ENCODE assay signal across 9 cellular contexts in the genomic region with DNA sequence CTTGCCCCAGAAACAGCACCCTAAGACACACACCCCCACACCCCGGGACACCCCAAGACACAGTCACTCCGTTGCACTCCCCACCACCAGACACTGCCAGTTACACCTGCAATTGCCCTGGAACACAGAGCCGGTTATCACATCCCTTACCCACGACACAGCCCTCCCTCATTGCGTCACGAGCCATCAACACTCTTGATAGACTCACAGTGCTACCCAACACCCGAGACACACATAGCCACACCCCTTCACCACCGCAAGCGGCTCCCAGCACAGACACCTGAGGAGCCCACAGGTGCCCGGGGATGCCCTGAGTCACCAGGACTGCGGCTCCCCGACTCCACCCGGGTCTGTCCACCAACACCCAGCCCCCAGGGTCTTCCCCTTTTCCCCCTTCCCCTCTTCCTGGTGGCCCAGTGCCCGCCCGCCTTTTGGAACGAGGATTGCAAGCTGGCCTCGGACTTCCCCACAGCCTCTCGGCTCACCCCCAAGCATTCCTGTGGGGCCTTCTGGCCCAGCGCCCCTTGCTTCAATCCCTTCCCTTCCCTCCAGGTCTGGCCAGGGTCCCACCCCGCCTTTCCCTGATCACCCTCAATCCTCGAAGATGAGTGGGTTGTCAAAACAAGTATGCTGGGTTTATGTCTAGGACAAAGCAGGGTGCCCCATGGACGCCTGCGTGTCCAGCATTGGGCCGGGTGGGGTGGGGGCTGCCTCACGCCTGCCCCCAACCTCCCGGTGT. TPM values are rescaled to one million over a fixed set of nuclear protein-coding genes. Genes with fewer than 3 reads are reported as not detected.
DNase-seq lines count a peak whose midpoint lies in the region; ATAC-seq and TF ChIP-seq lines count a peak whose summit lies in the region.
"Had no signal": no experiment of that assay in that cellular context is flagged by ENCODE, and none has a peak within 500 bp of the region (broad histone marks: within the 10 kb centered on the region; RNA-seq: fewer than 3 reads in every experiment).

No MANE protein-coding gene starts in this region.

- peak overlapping the region in 1 of 2 donors; percentile 39 for H3K27ac ChIP-seq in right atrium auricular region

- H3K9me3 Mint-ChIP-seq in CD14-positive monocyte, result peaks cover 0 to 12% (median 4%) of the 10 kb centered on the region in 7 donors
- no peaks in the 10 kb centered on the region for H3K9me3 Mint-ChIP-seq in HFFc6

- H3K4me1 ChIP-seq in right atrium auricular region (peaks cover 0 to 57% of the 10 kb centered on the region in 2 donors), BE2C (peaks cover 39% of the 10 kb centered on the region)

- H3K9me3 ChIP-seq in right atrium auricular region, result no peaks in the 10 kb centered on the region
- H3K9me3 ChIP-seq in BE2C, result no peaks in the 10 kb centered on the region
- H3K9me3 ChIP-seq: adrenal gland had no signal

- intact Hi-C loops in CD14-positive monocyte (cut with micrococcal nuclease), result loop anchor here (5.0 to 10.0 kb wide), 2 partner anchors 40 to 282 kb away; no protein-coding TSS in a partner anchor

- H3K4me3 ChIP-seq in right atrium auricular region (no peak overlapping the region), BE2C (ENCODE audit: low read depth, low read length) (no peak overlapping the region)
- H3K4me3 ChIP-seq: adrenal gland had no signal

- H3K36me3 ChIP-seq in right atrium auricular region (peaks cover 34% of the 10 kb centered on the region), BE2C (peaks cover 4% of the 10 kb centered on the region; the same call in 1 of the 2 replicates)

- DNase-seq in CD14-positive monocyte (ENCODE audit: low spot score), result peak; percentile 62
- DNase-seq in HFFc6, result peak; percentile 29
- DNase-seq in T1000 (lab: John Stamatoyannopoulos, UW), result peak; percentile 26
- peak; percentile 88 for DNase-seq in right atrium auricular region (ENCODE audit: low spot score)
- DNase-seq in BE2C, result no peak
- no peak for DNase-seq in COR-L47 (lab: John Stamatoyannopoulos, UW)
- DNase-seq in stimulated activated CD4-positive, alpha-beta T cell treated with anti-CD3 and anti-CD28 coated beads, Interleukin-4, amount 100 ng/mL, for 4 hours, result no peak

- H3K27me3 Mint-ChIP-seq in CD14-positive monocyte (ENCODE audit: low read depth in 3 of 3) (peaks cover 33 to 68% (median 41%) of the 10 kb centered on the region in 3 donors), HFFc6 (ENCODE audit: insufficient read depth) (peaks cover 20% of the 10 kb centered on the region)

- peaks cover 6 to 7% of the 10 kb centered on the region in 2 donors for H3K36me3 Mint-ChIP-seq in CD14-positive monocyte
- peaks cover 2% of the 10 kb centered on the region for H3K36me3 Mint-ChIP-seq in HFFc6 (ENCODE audit: low read depth)

- H3K27me3 ChIP-seq in right atrium auricular region, result peaks cover 0 to 7% of the 10 kb centered on the region in 2 donors
- 0 out of 2 replicates have a peak, but pooled peaks cover 4% of the 10 kb centered on the region for H3K27me3 ChIP-seq in BE2C
- H3K27me3 ChIP-seq: adrenal gland had no signal

- H3K4me1 Mint-ChIP-seq in CD14-positive monocyte (peaks cover 35% of the 10 kb centered on the region), HFFc6 (ENCODE audit: low read depth) (peaks cover 26% of the 10 kb centered on the region)

- no peak for ATAC-seq in GM18861 (IDR thresholded peaks at IDR 0.05; ENCODE audit: unreplicated experiment)

- TF ChIP-seq CTCF in CD14-positive monocyte (IDR thresholded peaks at IDR 0.05) (no peak), HFFc6 (IDR thresholded peaks at IDR 0.05) (no peak), right atrium auricular region (IDR thresholded peaks at IDR 0.05) (no peak), BE2C (IDR thresholded peaks at IDR 0.05; ENCODE audit: low read depth, low read length) (no peak)

- H3K4me3 Mint-ChIP-seq in CD14-positive monocyte, result peak overlapping the region in 1 of 2 donors; percentile 67
- H3K4me3 Mint-ChIP-seq in HFFc6, result no peak overlapping the region

- H3K27ac Mint-ChIP-seq in CD14-positive monocyte, result peak overlapping the region in 5 of 7 donors; percentile 2 to 68 (median 20)
- peak overlapping the region; percentile 41 for H3K27ac Mint-ChIP-seq in HFFc6

RNA-seq across cellular contexts. Expression of a gene that starts 1.7 kb away (rescaled TPM):
- polyA plus RNA-seq in CD14-positive monocyte, result not detected
- 1 to 10 TPM in 2 of 6 experiments, under 1 TPM in 4; 0.41 to 4.1 (median 0.62) TPM for total RNA-seq in HFFc6 (2021; fragmentation: NEBNext Ultra II Directional; extraction: Animal tissue kit (Norgen Biotek cat#: 25700))
- total RNA-seq in right atrium auricular region, result not detected
- polyA plus RNA-seq in BE2C (2012; ENCODE audit: insufficient read depth, insufficient read length, low read depth), result 29.0 TPM

RNA-seq across cellular contexts. Expression of a gene that starts 19.1 kb away (rescaled TPM):
- 1 to 10 TPM; 4.8 to 6.2 TPM for polyA plus RNA-seq in CD14-positive monocyte
- 100 to 1,000 TPM; 169 to 204 (median 181) TPM for total RNA-seq in HFFc6 (2021; fragmentation: NEBNext Ultra II Directional; extraction: Animal tissue kit (Norgen Biotek cat#: 25700))
- 10 to 100 TPM; 49.6 to 58.2 TPM for total RNA-seq in right atrium auricular region
- polyA plus RNA-seq in BE2C (2012; ENCODE audit: insufficient read depth, insufficient read length, low read depth), result 188 TPM

RNA-seq across cellular contexts. Expression of a gene that starts 41.4 kb away (rescaled TPM):
- polyA plus RNA-seq in CD14-positive monocyte, result 10 to 100 TPM; 59.3 to 70.9 TPM
- 100 to 1,000 TPM in 3 of 6 experiments, 10 to 100 TPM in 3; 99.2 to 138 (median 103) TPM for total RNA-seq in HFFc6 (2021; fragmentation: NEBNext Ultra II Directional; extraction: Animal tissue kit (Norgen Biotek cat#: 25700))
- total RNA-seq in right atrium auricular region, result 10 to 100 TPM; 36.5 to 52.9 TPM
- polyA plus RNA-seq in BE2C (2012; ENCODE audit: insufficient read depth, insufficient read length, low read depth), result 90.6 TPM

RNA-seq across cellular contexts. Expression of a gene that starts 43.7 kb away (rescaled TPM):
- polyA plus RNA-seq in CD14-positive monocyte, result 10 to 100 TPM; 49.5 to 49.6 TPM
- 100 to 1,000 TPM; 132 to 173 (median 149) TPM for total RNA-seq in HFFc6 (2021; fragmentation: NEBNext Ultra II Directional; extraction: Animal tissue kit (Norgen Biotek cat#: 25700))
- total RNA-seq in right atrium auricular region, result 100 to 1,000 TPM in 1 of 2 donors, 10 to 100 TPM in 1; 87.2 to 111 TPM
- polyA plus RNA-seq in BE2C (2012; ENCODE audit: insufficient read depth, insufficient read length, low read depth), result 283 TPM

RNA-seq across cellular contexts. Expression of a gene that starts 52.6 kb away (rescaled TPM):
- polyA plus RNA-seq in CD14-positive monocyte, result 10 to 100 TPM; 76.7 to 79.6 TPM
- 100 to 1,000 TPM; 101 to 132 (median 118) TPM for total RNA-seq in HFFc6 (2021; fragmentation: NEBNext Ultra II Directional; extraction: Animal tissue kit (Norgen Biotek cat#: 25700))
- total RNA-seq in right atrium auricular region, result 10 to 100 TPM; 60.3 to 63.9 TPM
- polyA plus RNA-seq in BE2C (2012; ENCODE audit: insufficient read depth, insufficient read length, low read depth), result 236 TPM

Comparison
In these comparisons a context has a peak if more than half of its experiments do, and no peak if none do; other contexts are left out.
1. DNase-seq: peak in CD14-positive monocyte (single experiment), HFFc6 (single experiment), T1000 (single experiment) and right atrium auricular region (single experiment); none in BE2C (single experiment), COR-L47 (single experiment) and stimulated activated CD4-positive, alpha-beta T cell treated with anti-CD3 and anti-CD28 coated beads, Interleukin-4, amount 100 ng/mL, for 4 hours (0 of 2).